ENCODE assay signal across 8 cellular contexts in genomic region chr5:96601811-96602244, GRCh38.
DNase-seq lines count a peak whose midpoint lies in the region; ATAC-seq and TF ChIP-seq lines count a peak whose summit lies in the region.

No MANE protein-coding gene starts in this region.

- ATAC-seq in GM21381 (IDR thresholded peaks at IDR 0.05; ENCODE audit: unreplicated experiment) (peak; percentile 69), GM19328 (IDR thresholded peaks at IDR 0.05; ENCODE audit: unreplicated experiment) (no peak)
- peak; percentile 74 to 76 for ATAC-seq in activated T-cell treated with anti-CD3 and anti-CD28 coated beads, Interleukin-2, amount 50 U/mL, for 4 hours

- H3K27ac ChIP-seq in OCI-LY1 (ENCODE audit: low read depth, low read length, poor library complexity, severe bottlenecking), result no peak overlapping the region

- H2AFZ ChIP-seq in OCI-LY1 (ENCODE audit: low read length), result no peak overlapping the region

- H3K4me2 ChIP-seq in OCI-LY1 (ENCODE audit: low read length), result no peak overlapping the region

- no peak overlapping the region for H3K4me3 ChIP-seq in OCI-LY1 (ENCODE audit: low read depth, low read length, poor library complexity, severe bottlenecking)

- no peaks in the 10 kb centered on the region for H3K9me2 ChIP-seq in OCI-LY1 (ENCODE audit: low read depth, low read length)

- no peaks in the 10 kb centered on the region for H3K4me1 ChIP-seq in OCI-LY1 (ENCODE audit: insufficient read depth, low read length, severe bottlenecking)

- H3K9ac ChIP-seq in OCI-LY1 (ENCODE audit: low read length), result no peak overlapping the region

- H3K9me3 Mint-ChIP-seq in activated T-cell treated with anti-CD3 and anti-CD28 coated beads, Interleukin-2, amount 50 U/mL, for 4 hours, result no peaks in the 10 kb centered on the region
- H3K9me3 Mint-ChIP-seq in osteocyte (ENCODE audit: unreplicated experiment), result no peaks in the 10 kb centered on the region

- DNase-seq in DMS153 treated with DMSO at 0.1 percent for 48 hours (lab: John Stamatoyannopoulos, UW; ENCODE audit: unreplicated experiment) (peak; percentile 42), HUDEP-2 (lab: John Stamatoyannopoulos, UW; ENCODE audit: unreplicated experiment in 76 of 76) (peak in 46 of 76 experiments; percentile 2 to 73 (median 24)), fibroblast of the conjunctiva (ENCODE audit: low read depth) (peak; percentile 60), osteocyte (ENCODE audit: extremely low spot score, unreplicated experiment) (no peak)
- peak; percentile 32 for DNase-seq in activated T-cell treated with anti-CD3 and anti-CD28 coated beads, Interleukin-2, amount 50 U/mL, for 4 hours

- TF ChIP-seq CTCF in OCI-LY1 (IDR thresholded peaks at IDR 0.05; ENCODE audit: low read length) (peak; percentile 69), osteocyte (IDR thresholded peaks at IDR 0.05) (peak; percentile 85)

- no peaks in the 10 kb centered on the region for H3F3A ChIP-seq in OCI-LY1 (ENCODE audit: insufficient read depth, low read length)

- no peaks in the 10 kb centered on the region for H3K36me3 Mint-ChIP-seq in activated T-cell treated with anti-CD3 and anti-CD28 coated beads, Interleukin-2, amount 50 U/mL, for 4 hours (ENCODE audit: insufficient read depth)
- H3K36me3 Mint-ChIP-seq in osteocyte (ENCODE audit: unreplicated experiment), result no peaks in the 10 kb centered on the region

- H3K79me2 ChIP-seq in OCI-LY1 (ENCODE audit: insufficient read depth, low read length), result no peaks in the 10 kb centered on the region

- peaks cover 7% of the 10 kb centered on the region for H3K4me1 Mint-ChIP-seq in activated T-cell treated with anti-CD3 and anti-CD28 coated beads, Interleukin-2, amount 50 U/mL, for 4 hours (ENCODE audit: low read depth)
- peaks cover 9% of the 10 kb centered on the region for H3K4me1 Mint-ChIP-seq in osteocyte (ENCODE audit: unreplicated experiment)

- H3K4me3 Mint-ChIP-seq in activated T-cell treated with anti-CD3 and anti-CD28 coated beads, Interleukin-2, amount 50 U/mL, for 4 hours, result no peak overlapping the region
- no peak overlapping the region for H3K4me3 Mint-ChIP-seq in osteocyte (ENCODE audit: unreplicated experiment)

- H3K9me3 ChIP-seq in OCI-LY1 (ENCODE audit: low read length), result no peaks in the 10 kb centered on the region

- no peaks in the 10 kb centered on the region for H4K20me1 ChIP-seq in OCI-LY1 (ENCODE audit: insufficient read depth, low read length)

- H3K36me3 ChIP-seq in OCI-LY1 (ENCODE audit: insufficient read depth, low read length), result no peaks in the 10 kb centered on the region

- no peaks in the 10 kb centered on the region for H3K27me3 ChIP-seq in OCI-LY1 (ENCODE audit: insufficient read depth, low read length)

- peaks cover 6% of the 10 kb centered on the region for H3K27me3 Mint-ChIP-seq in activated T-cell treated with anti-CD3 and anti-CD28 coated beads, Interleukin-2, amount 50 U/mL, for 4 hours (ENCODE audit: low read depth)
- peaks cover 12% of the 10 kb centered on the region for H3K27me3 Mint-ChIP-seq in osteocyte (ENCODE audit: unreplicated experiment)

- no peak overlapping the region for H3K27ac Mint-ChIP-seq in osteocyte (ENCODE audit: unreplicated experiment)
